ENCODE assay signal across 8 cellular contexts in genomic region chr5:172932313-172933017, GRCh38. TPM values are rescaled to one million over a fixed set of nuclear protein-coding genes. Genes with fewer than 3 reads are reported as not detected.
A peak's percentile ranks its signal among the peaks of the same experiment; 100 is the strongest.
DNase-seq lines count a peak whose midpoint lies in the region; ATAC-seq and TF ChIP-seq lines count a peak whose summit lies in the region.

No MANE protein-coding gene starts in this region.

- H3K9me3 ChIP-seq in BLaER1 (no peaks in the 10 kb centered on the region), Karpas-422 (ENCODE audit: low read length) (no peaks in the 10 kb centered on the region), adipocyte (ENCODE audit: control insufficient read depth, low read length) (no peaks in the 10 kb centered on the region), right atrium auricular region (no peaks in the 10 kb centered on the region)

- intact Hi-C loops in sciatic nerve (cut with DNase I): loop anchor here (2.0 kb wide), 1 partner anchor 216 kb away; no protein-coding TSS in a partner anchor

- H3K79me2 ChIP-seq in Karpas-422 (ENCODE audit: low read length): no peaks in the 10 kb centered on the region

- peaks cover 55% of the 10 kb centered on the region for H4K20me1 ChIP-seq in BLaER1
- H4K20me1 ChIP-seq in Karpas-422 (ENCODE audit: insufficient read depth, low read depth, low read length): no peaks in the 10 kb centered on the region

- H3K4me2 ChIP-seq in BLaER1: no peak overlapping the region; the same call in 1 of the 2 replicates
- H3K4me2 ChIP-seq in Karpas-422 (ENCODE audit: low read depth, low read length, poor library complexity, severe bottlenecking): no peak overlapping the region

- DNase-seq in GM19240 (ENCODE audit: insufficient read length, low spot score) (peak; percentile 83), Karpas-422 (peak; percentile 83), T-helper 1 cell (peak; percentile 45 to 64 (median 61)), adipocyte (ENCODE audit: low read depth) (peak; percentile 86), right atrium auricular region (ENCODE audit: low spot score) (peak; percentile 85), sciatic nerve (ENCODE audit: low spot score) (peak; percentile 82)

- H3K9me2 ChIP-seq in Karpas-422 (replicated peaks; ENCODE audit: insufficient read depth, low read length): no peaks in the 10 kb centered on the region

- H3K27ac ChIP-seq in BLaER1 (0 out of 2 replicates have a peak overlapping the region, but pooled peaks have one; percentile 18), Karpas-422 (ENCODE audit: low read length) (no peak overlapping the region), right atrium auricular region (peak overlapping the region; percentile 70 to 78)

- ATAC-seq in sciatic nerve: peak; percentile 88
- ATAC-seq in GM21528 (IDR thresholded peaks at IDR 0.05; ENCODE audit: low FRiP score, unreplicated experiment): no peak

- H3K4me1 ChIP-seq in BLaER1: peaks cover 39% of the 10 kb centered on the region
- no peaks in the 10 kb centered on the region for H3K4me1 ChIP-seq in Karpas-422 (ENCODE audit: low read length)
- H3K4me1 ChIP-seq in adipocyte (ENCODE audit: control insufficient read depth, insufficient read depth, low read length): peaks cover 30% of the 10 kb centered on the region
- peaks cover 0 to 27% of the 10 kb centered on the region in 2 donors for H3K4me1 ChIP-seq in right atrium auricular region

- H3K36me3 ChIP-seq in BLaER1 (peaks cover 81% of the 10 kb centered on the region), Karpas-422 (ENCODE audit: insufficient read depth, low read length) (no peaks in the 10 kb centered on the region), adipocyte (ENCODE audit: control insufficient read depth, insufficient read depth, low read length, severe bottlenecking) (peaks cover 50% of the 10 kb centered on the region), right atrium auricular region (peaks cover 20% of the 10 kb centered on the region)

- H3K4me3 ChIP-seq in BLaER1: no peak overlapping the region
- no peak overlapping the region for H3K4me3 ChIP-seq in Karpas-422 (ENCODE audit: low read length)
- H3K4me3 ChIP-seq in adipocyte (ENCODE audit: low read length): no peak overlapping the region
- H3K4me3 ChIP-seq in right atrium auricular region: no peak overlapping the region

- H2AFZ ChIP-seq in Karpas-422 (ENCODE audit: low read length): no peak overlapping the region

- H3K27me3 ChIP-seq in BLaER1 (no peaks in the 10 kb centered on the region), Karpas-422 (ENCODE audit: low read length) (no peaks in the 10 kb centered on the region), adipocyte (replicated peaks; ENCODE audit: control insufficient read depth, insufficient read depth, low read length) (no peaks in the 10 kb centered on the region), right atrium auricular region (no peaks in the 10 kb centered on the region)

- H3K9ac ChIP-seq in BLaER1: no peak overlapping the region
- no peak overlapping the region for H3K9ac ChIP-seq in Karpas-422 (ENCODE audit: low read length)
- peak overlapping the region; percentile 71 for H3K9ac ChIP-seq in adipocyte (ENCODE audit: low read length)

- TF ChIP-seq CTCF in right atrium auricular region (IDR thresholded peaks at IDR 0.05): peak; percentile 93 to 95

RNA-seq across cellular contexts. Expression of gene RPL26L1, which starts 26.8 kb away (rescaled TPM):
- 17.0 and 18.5 TPM in 2 replicates for total RNA-seq in Karpas-422 (2014; rRNA removed; shearing (Covaris generic); ENCODE audit: low replicate concordance)
- total RNA-seq in right atrium auricular region (10 to 100 TPM; 21.1 to 30.1 TPM), sciatic nerve (24.7 TPM)

RNA-seq across cellular contexts. Expression of gene ATP6V0E1, which starts 51.1 kb away (rescaled TPM):
- total RNA-seq in Karpas-422 (2014; rRNA removed; shearing (Covaris generic); ENCODE audit: low replicate concordance): 78.4 and 134 TPM in 2 replicates
- total RNA-seq in right atrium auricular region (100 to 1,000 TPM; 156 to 193 TPM), sciatic nerve (141 TPM)
